ENCODE assay signal across 1 cellular context in genomic region chr3:33798418-33799201, GRCh38.
TF ChIP-seq lines count a peak whose summit lies in the region.

TSS of gene PDCD6IP (plus strand) at chr3:33798630. CDS start at chr3:33798729, 99 bp downstream.

TF ChIP-seq in HepG2, 621 proteins besides CTCF, POLR2A, EP300 and RAD21 (continued from another document and continues in another):
- no peak for TF ChIP-seq SNAPC4 (CRISPR knock-in tag; IDR thresholded peaks at IDR 0.05)
- TF ChIP-seq ZFX (CRISPR knock-in tag; IDR thresholded peaks at IDR 0.05; ENCODE audit: low read depth), result peak; percentile 99
- no peak for TF ChIP-seq NR0B2 (CRISPR knock-in tag; IDR thresholded peaks at IDR 0.05)
- peak; percentile 23; the same call in 1 of the 2 replicates for TF ChIP-seq CBFB (CRISPR knock-in tag; IDR thresholded peaks at IDR 0.05)
- no peak for TF ChIP-seq ZNF44 (CRISPR knock-in tag; IDR thresholded peaks at IDR 0.05)
- peak; percentile 92; the same call in 1 of the 2 replicates for TF ChIP-seq SMAD1 (CRISPR knock-in tag; IDR thresholded peaks at IDR 0.05; ENCODE audit: borderline replicate concordance, low read depth)
- TF ChIP-seq ZNF776 (CRISPR knock-in tag; IDR thresholded peaks at IDR 0.05), result no peak; the same call in 1 of the 2 replicates
- TF ChIP-seq ZBTB7B (CRISPR knock-in tag; IDR thresholded peaks at IDR 0.05), result peak; percentile 45; the same call in 1 of the 2 replicates
- peak; percentile 93; the same call in 1 of the 2 replicates for TF ChIP-seq SAFB2 (CRISPR knock-in tag; IDR thresholded peaks at IDR 0.05; ENCODE audit: borderline replicate concordance, low read depth)
- no peak for TF ChIP-seq POLR2AphosphoS2 (IDR thresholded peaks at IDR 0.05; ENCODE audit: low read depth, low read length)
- TF ChIP-seq RFXAP (CRISPR knock-in tag; IDR thresholded peaks at IDR 0.05; ENCODE audit: borderline replicate concordance), result peak; percentile 83
- TF ChIP-seq ZSCAN5A (CRISPR knock-in tag; IDR thresholded peaks at IDR 0.05; ENCODE audit: borderline replicate concordance), result peak; percentile 84; the same call in 1 of the 2 replicates
- TF ChIP-seq HHEX (CRISPR knock-in tag; IDR thresholded peaks at IDR 0.05), result no peak
- TF ChIP-seq JUND (CRISPR knock-in tag; IDR thresholded peaks at IDR 0.05), result no peak; the same call in 1 of the 2 replicates
- no peak for TF ChIP-seq ZNF121 (CRISPR knock-in tag; IDR thresholded peaks at IDR 0.05)
- peak; percentile 37 for TF ChIP-seq ESRRA (CRISPR knock-in tag; IDR thresholded peaks at IDR 0.05; ENCODE audit: low read depth)
- TF ChIP-seq CENPT (CRISPR knock-in tag; IDR thresholded peaks at IDR 0.05; ENCODE audit: low read depth), result peak; percentile 87
- peak; percentile 95 for TF ChIP-seq ZNF891 (CRISPR knock-in tag; IDR thresholded peaks at IDR 0.05)
- no peak for TF ChIP-seq DDIT3 (CRISPR knock-in tag; IDR thresholded peaks at IDR 0.05)
- TF ChIP-seq HNRNPLL (IDR thresholded peaks at IDR 0.05; ENCODE audit: low read depth, low read length, poor library complexity, severe bottlenecking), result peak; percentile 81
- TF ChIP-seq CSRNP2 (CRISPR knock-in tag; conservative IDR thresholded peaks at IDR 0.05; ENCODE audit: low read depth), result no peak
- TF ChIP-seq ZMAT3 (CRISPR knock-in tag; conservative IDR thresholded peaks at IDR 0.05), result peak; percentile 89
- 0 out of 2 replicates have a peak, but pooled peaks have one; percentile 24 for TF ChIP-seq ZNF646 (CRISPR knock-in tag; IDR thresholded peaks at IDR 0.05)
- TF ChIP-seq SIX4 (CRISPR knock-in tag; IDR thresholded peaks at IDR 0.05), result no peak
- 0 out of 2 replicates have a peak, but pooled peaks have one; percentile 54 for TF ChIP-seq ZNF512 (CRISPR knock-in tag; IDR thresholded peaks at IDR 0.05)
- no peak for TF ChIP-seq KDM1A (CRISPR knock-in tag; IDR thresholded peaks at IDR 0.05)
- TF ChIP-seq TEF (CRISPR knock-in tag; IDR thresholded peaks at IDR 0.05), result peak; percentile 71; the same call in 1 of the 2 replicates
- peak; percentile 94 for TF ChIP-seq ZNF704 (CRISPR knock-in tag; IDR thresholded peaks at IDR 0.05; ENCODE audit: borderline replicate concordance)
- TF ChIP-seq ELF1 (CRISPR knock-in tag; IDR thresholded peaks at IDR 0.05), result peak; percentile 96
- TF ChIP-seq ZKSCAN8 (CRISPR knock-in tag; IDR thresholded peaks at IDR 0.05; ENCODE audit: borderline replicate concordance), result no peak; the same call in 1 of the 2 replicates
- TF ChIP-seq FOSL1 (CRISPR knock-in tag; IDR thresholded peaks at IDR 0.05; ENCODE audit: borderline replicate concordance), result no peak
- TF ChIP-seq ZNF558 (CRISPR knock-in tag; IDR thresholded peaks at IDR 0.05; ENCODE audit: borderline replicate concordance), result peak; percentile 96; the same call in 1 of the 2 replicates
- TF ChIP-seq ZFP36L1 (CRISPR knock-in tag; IDR thresholded peaks at IDR 0.05), result no peak; the same call in 1 of the 2 replicates
- TF ChIP-seq REXO4 (CRISPR knock-in tag; IDR thresholded peaks at IDR 0.05; ENCODE audit: borderline replicate concordance), result peak; percentile 20; the same call in 1 of the 2 replicates
- TF ChIP-seq MTERF4 (CRISPR knock-in tag; IDR thresholded peaks at IDR 0.05), result peak; percentile 55; the same call in 1 of the 2 replicates
- no peak for TF ChIP-seq MAFG (CRISPR knock-in tag; IDR thresholded peaks at IDR 0.05)
- no peak for TF ChIP-seq TCF7L2 (IDR thresholded peaks at IDR 0.05; ENCODE audit: low read depth, low read length)
